Comparison of ENCODE assay signal across 1 cellular context in genomic region chr1:224433671-224434446, GRCh38.
TF ChIP-seq lines count a peak whose summit lies in the region.

No MANE protein-coding gene starts in this region.

TF ChIP-seq in IMR-90, 13 proteins besides CTCF, POLR2A, EP300 and RAD21:
- TF ChIP-seq CHD1 (IDR thresholded peaks at IDR 0.05; ENCODE audit: low read depth, low read length) (no peak), SMC3 (IDR thresholded peaks at IDR 0.05; ENCODE audit: low read depth, low read length) (no peak), CEBPB (IDR thresholded peaks at IDR 0.05; ENCODE audit: low read depth, low read length) (no peak), MXI1 (IDR thresholded peaks at IDR 0.05; ENCODE audit: borderline replicate concordance, low read depth, low read length) (no peak), FOS (IDR thresholded peaks at IDR 0.05; ENCODE audit: low read depth, low read length) (no peak), MAZ (IDR thresholded peaks at IDR 0.05; ENCODE audit: borderline replicate concordance, low read depth, low read length) (peak; percentile 49; the same call in 1 of the 2 replicates)
